In genomic region chr3:99875573-99875924, GRCh38 we compare ENCODE assay signal across 8 cellular contexts. TPM values are rescaled to one million over a fixed set of nuclear protein-coding genes. Genes with fewer than 3 reads are reported as not detected.
DNase-seq lines count a peak whose midpoint lies in the region; ATAC-seq, FAIRE-seq and TF ChIP-seq lines count a peak whose summit lies in the region.
"Had no signal": no experiment of that assay in that cellular context is flagged by ENCODE, and none has a peak within 500 bp of the region (broad histone marks: within the 10 kb centered on the region; RNA-seq: fewer than 3 reads in every experiment).

No MANE protein-coding gene starts in this region.

- H3K23me2 ChIP-seq in H1 (ENCODE audit: low read depth, low read length) = peaks cover 4% of the 10 kb centered on the region

- no peak overlapping the region for H4K5ac ChIP-seq in H1 (ENCODE audit: insufficient read length, low read depth, low read length)

- no peak overlapping the region for H3K23ac ChIP-seq in H1 (ENCODE audit: insufficient read length)

- TF ChIP-seq CTCF in RWPE2 (IDR thresholded peaks at IDR 0.05; ENCODE audit: poor library complexity, severe bottlenecking) (no peak), H1 (IDR thresholded peaks at IDR 0.05; ENCODE audit: control extremely low read depth in 1 of 3, insufficient read depth in 1 of 3, low read depth in 1 of 3, low read length in 3 of 3) (no peak), mucosa of descending colon (IDR thresholded peaks at IDR 0.05) (no peak)

- no peak for TF ChIP-seq EP300 in H1 (IDR thresholded peaks at IDR 0.05; ENCODE audit: borderline replicate concordance in 1 of 2, low read depth in 2 of 2, low read length in 2 of 2)

- H4K20me1 ChIP-seq in H1 (replicated peaks in 1 of 2; ENCODE audit: control insufficient read depth in 1 of 2, insufficient read depth in 2 of 2, low read length in 2 of 2) = peaks cover 15 to 16% of the 10 kb centered on the region in 2 experiments

- H3K27me3 ChIP-seq in RWPE2 (ENCODE audit: insufficient read depth, poor library complexity, severe bottlenecking) = no peaks in the 10 kb centered on the region
- H3K27me3 ChIP-seq in H1 (replicated peaks in 1 of 4; ENCODE audit: control insufficient read depth in 3 of 4, extremely low read depth in 1 of 4, insufficient read depth in 3 of 4, low read length in 3 of 4) = peaks cover 18 to 70% (median 43%) of the 10 kb centered on the region in 4 experiments

- POLR2A ChIA-PET in H1 (lab: Charles Lee; ENCODE audit: partially characterized antibody) = interaction anchor here (0.6 to 1.4 kb wide), 3 partner anchors 11 to 16 kb away, joined by 3 to 7 read pairs (median 3); no protein-coding TSS in a partner anchor

- H2AK5ac ChIP-seq in H1 (ENCODE audit: low read depth, low read length) = no peak overlapping the region

- no peak overlapping the region for H2AFZ ChIP-seq in H1 (ENCODE audit: low read length)

- ATAC-seq in RWPE2 (ENCODE audit: low read depth) = peak; percentile 62
- peak; percentile 48 for ATAC-seq in mucosa of descending colon
- ATAC-seq in HG03378 (IDR thresholded peaks at IDR 0.05; ENCODE audit: unreplicated experiment) = no peak

- H2BK15ac ChIP-seq in H1 (ENCODE audit: low read length) = no peak overlapping the region

- no peak overlapping the region for H2BK5ac ChIP-seq in H1 (ENCODE audit: low read depth, low read length)

- H3K4ac ChIP-seq in H1 (replicated peaks; ENCODE audit: insufficient read length, low read depth, low read length) = no peak overlapping the region

- no peak overlapping the region for H2BK20ac ChIP-seq in H1 (ENCODE audit: low read length)

- H3K9me3 ChIP-seq in RWPE2 (ENCODE audit: severe bottlenecking) (no peaks in the 10 kb centered on the region), H1 (ENCODE audit: insufficient read depth in 2 of 2, low read depth in 1 of 2, low read length in 1 of 2) (no peaks in the 10 kb centered on the region), mucosa of descending colon (no peaks in the 10 kb centered on the region)

- FAIRE-seq in H1 (lab: Jason Lieb, UNC) = no peak
- FAIRE-seq in HTR-8/SVneo (lab: Jason Lieb, UNC) = no peak
- FAIRE-seq: TTC549 had no signal

- no peak overlapping the region for H4K91ac ChIP-seq in H1 (replicated peaks; ENCODE audit: insufficient read length, low read length)

- 9% methylated on average over 7 of the region's 7 CpGs; no CpG with 5 or more reads in 1 of the 2 experiments for WGBS in H1 (ENCODE audit: extremely low coverage in 1 of 2, insufficient coverage in 1 of 2, insufficient read length in 1 of 2, insufficient replicate concordance in 2 of 2, low coverage in 1 of 2, low lambda C conversion rate in 2 of 2, missing lambda C conversion rate in 1 of 2), 2 experiments

- CTCF ChIA-PET in H1 (lab: Charles Lee; ENCODE audit: partially characterized antibody) = interaction anchor here (0.7 to 1.3 kb wide), 7 partner anchors 11 to 33 kb away, joined by 3 to 4 read pairs (median 3); no protein-coding TSS in a partner anchor

- no peak overlapping the region; a peak in 2 of 7 replicates for H3K9ac ChIP-seq in H1 (replicated peaks in 1 of 4; ENCODE audit: extremely low read depth in 1 of 4, low read depth in 3 of 4, low read length in 3 of 4)

- H3K79me1 ChIP-seq in H1 (ENCODE audit: low read depth, low read length) = no peaks in the 10 kb centered on the region; the same call in 1 of the 2 replicates

- no peaks in the 10 kb centered on the region for H3K79me2 ChIP-seq in H1 (ENCODE audit: control insufficient read depth in 1 of 2, insufficient read depth in 2 of 2, low read length in 2 of 2)

- no peak overlapping the region for H2BK120ac ChIP-seq in H1 (replicated peaks; ENCODE audit: low read depth, low read length)

- peak overlapping the region; percentile 8 for H3K27ac ChIP-seq in RWPE2 (ENCODE audit: poor library complexity, severe bottlenecking)
- H3K27ac ChIP-seq in H1 (ENCODE audit: low read depth, low read length) = no peak overlapping the region

- H3K4me3 ChIP-seq in RWPE2 (ENCODE audit: severe bottlenecking) (peak overlapping the region; percentile 46), H1 (ENCODE audit: extremely low read depth in 1 of 4, insufficient read depth in 2 of 4, low read depth in 3 of 4, low read length in 4 of 4) (peak overlapping the region; percentile 24 to 60 (median 38); a peak in 7 of 8 replicates), mucosa of descending colon (peak overlapping the region; percentile 23)

- no peak for TF ChIP-seq RAD21 in H1 (IDR thresholded peaks at IDR 0.05 in 1 of 2, conservative IDR thresholded peaks at IDR 0.05 in 1 of 2; ENCODE audit: low read depth in 2 of 2, low read length in 2 of 2)

- H2BK12ac ChIP-seq in H1 (ENCODE audit: low read depth, low read length) = no peak overlapping the region

- H3K14ac ChIP-seq in H1 (ENCODE audit: insufficient read length) = no peak overlapping the region

- no peak overlapping the region for H3K18ac ChIP-seq in H1 (ENCODE audit: extremely low read depth, low read length)

- no peak for TF ChIP-seq POLR2A in H1 (IDR thresholded peaks at IDR 0.05; ENCODE audit: control extremely low read depth in 1 of 2, low read depth in 2 of 2, low read length in 2 of 2)

- peak; percentile 71 for DNase-seq in HCEC 1CT
- DNase-seq in RWPE2 (ENCODE audit: low spot score) = no peak
- DNase-seq in H1 (ENCODE audit: low read depth in 1 of 2, low spot score in 2 of 2) = no peak
- peak in 1 of 3 donors; percentile 15 for DNase-seq in mucosa of descending colon
- DNase-seq in stimulated activated CD4-positive, alpha-beta T cell treated with anti-CD3 and anti-CD28 coated beads, Interleukin-12 subunit alpha, Interleukin-12 subunit beta, amount 100 ng/mL, for 4 hours = no peak
- DNase-seq in HTR-8/SVneo (ENCODE audit: insufficient read length, low spot score) = no peak

- H3K36me3 ChIP-seq in RWPE2 (ENCODE audit: low read depth) (no peaks in the 10 kb centered on the region), H1 (ENCODE audit: control insufficient read depth in 2 of 4, insufficient read depth in 4 of 4, low read length in 3 of 4) (no peaks in the 10 kb centered on the region), mucosa of descending colon (ENCODE audit: low read depth) (no peaks in the 10 kb centered on the region)

- intact Hi-C loops in mucosa of descending colon (cut with DNase I, micrococcal nuclease) = loop anchor here in 1 of 2 donors (10.0 kb wide), 1 partner anchor 49 kb away; no protein-coding TSS in a partner anchor

- no peak overlapping the region for H4K8ac ChIP-seq in H1 (ENCODE audit: extremely low read depth, insufficient read depth, low read length)

- H3K4me1 ChIP-seq in RWPE2 (ENCODE audit: insufficient read depth, poor library complexity, severe bottlenecking) = peaks cover 37% of the 10 kb centered on the region
- peaks cover 0 to 2% (median under 1%) of the 10 kb centered on the region in 4 experiments; a peak in 4 of 7 replicates for H3K4me1 ChIP-seq in H1 (replicated peaks in 1 of 4; ENCODE audit: control insufficient read depth in 3 of 4, insufficient read depth in 4 of 4, low read length in 3 of 4)
- H3K4me1 ChIP-seq in mucosa of descending colon (ENCODE audit: low read depth) = peaks cover 13% of the 10 kb centered on the region

- no peak overlapping the region for H3K56ac ChIP-seq in H1 (replicated peaks; ENCODE audit: insufficient read length, low read depth, low read length)

- peak overlapping the region; percentile 65 to 68 for H3K4me2 ChIP-seq in H1 (ENCODE audit: insufficient read depth in 1 of 2, low read depth in 2 of 2, low read length in 2 of 2)

TF ChIP-seq in H1, 55 proteins besides CTCF, POLR2A, EP300 and RAD21:
- no peak for TF ChIP-seq RBBP5 (IDR thresholded peaks at IDR 0.05; ENCODE audit: borderline replicate concordance, low read depth, low read length)
- no peak for TF ChIP-seq POU5F1 (IDR thresholded peaks at IDR 0.05; ENCODE audit: low read depth, low read length)
- TF ChIP-seq HDAC2 (IDR thresholded peaks at IDR 0.05; ENCODE audit: borderline replicate concordance in 1 of 2, low read depth in 2 of 2, low read length in 2 of 2) = no peak
- TF ChIP-seq NANOG (IDR thresholded peaks at IDR 0.05; ENCODE audit: insufficient read depth, low read depth, low read length, poor library complexity, severe bottlenecking) = no peak
- TF ChIP-seq JUND (IDR thresholded peaks at IDR 0.05; ENCODE audit: low read length) = no peak
- no peak for TF ChIP-seq TAF7 (optimal IDR thresholded peaks at IDR 0.05; ENCODE audit: borderline replicate concordance, low read depth, low read length)
- TF ChIP-seq RFX5 (IDR thresholded peaks at IDR 0.05; ENCODE audit: borderline replicate concordance, low read depth, low read length) = no peak

RNA-seq across cellular contexts. Expression of gene CMSS1, which starts 57.9 kb away (rescaled TPM):
- 65.9 and 75.1 TPM in 2 replicates for total RNA-seq in H1 (2021; fragmentation: NEBNext Ultra II Directional; extraction: Animal tissue kit (Norgen Biotek cat#: 25700))
- 10.2 and 15.2 TPM in 2 replicates for polyA plus RNA-seq in H1 (2011; rRNA removed)
- 26.0 TPM for polyA plus RNA-seq in H1 (2011; cell fraction: cytosol; rRNA removed)
- 4.3 TPM for polyA plus RNA-seq in H1 (2011; cell fraction: nucleus; rRNA removed)
- polyA plus RNA-seq in H1 (2012, experiment 1 of 2) = 36.1 to 77.3 TPM (median 39.6 TPM) in 4 replicates
- polyA plus RNA-seq in H1 (2012, experiment 2 of 2) = 20.3 TPM
- 87.2 TPM for polyA plus RNA-seq in H1 (2013, experiment 1 of 2)
- 96.4 TPM for polyA plus RNA-seq in H1 (2013, experiment 2 of 2)
- polyA minus RNA-seq in H1 (2011; rRNA and poly(A)+ RNA removed) = 8.1 and 9.8 TPM in 2 replicates
- polyA minus RNA-seq in H1 (2011; cell fraction: cytosol; rRNA and poly(A)+ RNA removed) = 34.1 TPM
- 31.3 TPM for polyA minus RNA-seq in H1 (2011; cell fraction: nucleus; rRNA and poly(A)+ RNA removed)
- 10 to 100 TPM in 2 of 3 donors, 1 to 10 TPM in 1; 9.6 to 24.2 (median 13.8) TPM for total RNA-seq in mucosa of descending colon
